In the genomic region with DNA sequence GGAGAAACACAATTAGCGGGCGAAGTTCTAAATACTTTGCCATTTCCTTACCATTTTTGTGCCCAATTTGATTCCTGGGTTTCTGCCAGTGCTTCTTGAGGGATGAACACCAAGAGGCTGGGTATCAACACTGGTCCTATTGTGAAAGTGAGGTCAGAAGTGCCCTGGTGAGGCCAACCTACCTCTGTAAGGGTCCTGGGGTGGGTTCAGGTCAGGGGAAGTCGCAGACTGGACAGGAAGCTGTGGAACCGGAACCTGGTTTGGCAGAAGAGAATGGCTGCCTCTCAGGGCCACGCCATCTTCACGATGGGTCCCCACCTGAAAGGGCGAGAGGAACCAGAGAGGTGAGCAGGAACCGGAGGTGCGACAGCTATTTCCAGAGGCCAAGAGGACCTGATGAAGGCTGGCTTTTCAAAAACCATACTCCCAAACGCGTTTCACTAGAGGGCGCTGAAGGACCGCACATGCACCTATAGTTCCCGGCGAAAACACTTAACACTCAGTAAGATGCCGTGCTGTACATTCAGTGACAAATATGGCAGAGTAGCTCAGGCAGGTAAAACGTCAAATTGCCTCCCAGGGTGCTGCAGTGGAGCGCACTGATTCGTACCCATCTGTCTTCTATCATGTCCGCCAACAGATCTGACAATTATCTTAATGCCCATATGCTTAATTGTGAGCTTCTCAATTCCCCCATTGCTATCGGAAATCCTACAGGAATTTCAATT, we compare ENCODE assay signal across 1 cellular context.
A peak's percentile ranks its signal among the peaks of the same experiment; 100 is the strongest.
TF ChIP-seq lines count a peak whose summit lies in the region.

No MANE protein-coding gene starts in this region.

TF ChIP-seq in H1, 55 proteins besides CTCF, POLR2A, EP300 and RAD21 (continued from another document):
- no peak for TF ChIP-seq EZH2 (IDR thresholded peaks at IDR 0.05; ENCODE audit: low read depth, low read length, severe bottlenecking)
- no peak for TF ChIP-seq NRF1 (IDR thresholded peaks at IDR 0.05; ENCODE audit: low read depth, low read length)
- TF ChIP-seq, protein P1, sequence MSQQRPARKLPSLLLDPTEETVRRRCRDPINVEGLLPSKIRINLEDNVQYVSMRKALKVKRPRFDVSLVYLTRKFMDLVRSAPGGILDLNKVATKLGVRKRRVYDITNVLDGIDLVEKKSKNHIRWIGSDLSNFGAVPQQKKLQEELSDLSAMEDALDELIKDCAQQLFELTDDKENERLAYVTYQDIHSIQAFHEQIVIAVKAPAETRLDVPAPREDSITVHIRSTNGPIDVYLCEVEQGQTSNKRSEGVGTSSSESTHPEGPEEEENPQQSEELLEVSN (IDR thresholded peaks at IDR 0.05) = peak; percentile 42; the same call in 1 of the 2 replicates
- peak; percentile 21 for TF ChIP-seq ASH2L (IDR thresholded peaks at IDR 0.05; ENCODE audit: low read length)
- no peak for TF ChIP-seq SIX5 (IDR thresholded peaks at IDR 0.05; ENCODE audit: low read depth, low read length)
- no peak for TF ChIP-seq SP4 (IDR thresholded peaks at IDR 0.05; ENCODE audit: low read length)
- TF ChIP-seq JUN (IDR thresholded peaks at IDR 0.05; ENCODE audit: low read depth, low read length) = no peak
- TF ChIP-seq RXRA (IDR thresholded peaks at IDR 0.05; ENCODE audit: insufficient read depth, low read depth, low read length) = no peak
- TF ChIP-seq KDM4A (IDR thresholded peaks at IDR 0.05; ENCODE audit: low read depth, low read length, severe bottlenecking) = no peak
- TF ChIP-seq POLR2AphosphoS5 (IDR thresholded peaks at IDR 0.05; ENCODE audit: low read depth, low read length) = 0 out of 2 replicates have a peak, but pooled peaks have one; percentile 36
- TF ChIP-seq KDM5A (IDR thresholded peaks at IDR 0.05; ENCODE audit: low read length) = no peak
- no peak for TF ChIP-seq SIRT6 (IDR thresholded peaks at IDR 0.05; ENCODE audit: low read length)
- TF ChIP-seq EGR1 (IDR thresholded peaks at IDR 0.05; ENCODE audit: borderline replicate concordance, low read depth, low read length) = no peak
- no peak for TF ChIP-seq POU5F1 (IDR thresholded peaks at IDR 0.05; ENCODE audit: low read depth, low read length)
- TF ChIP-seq, protein P2, sequence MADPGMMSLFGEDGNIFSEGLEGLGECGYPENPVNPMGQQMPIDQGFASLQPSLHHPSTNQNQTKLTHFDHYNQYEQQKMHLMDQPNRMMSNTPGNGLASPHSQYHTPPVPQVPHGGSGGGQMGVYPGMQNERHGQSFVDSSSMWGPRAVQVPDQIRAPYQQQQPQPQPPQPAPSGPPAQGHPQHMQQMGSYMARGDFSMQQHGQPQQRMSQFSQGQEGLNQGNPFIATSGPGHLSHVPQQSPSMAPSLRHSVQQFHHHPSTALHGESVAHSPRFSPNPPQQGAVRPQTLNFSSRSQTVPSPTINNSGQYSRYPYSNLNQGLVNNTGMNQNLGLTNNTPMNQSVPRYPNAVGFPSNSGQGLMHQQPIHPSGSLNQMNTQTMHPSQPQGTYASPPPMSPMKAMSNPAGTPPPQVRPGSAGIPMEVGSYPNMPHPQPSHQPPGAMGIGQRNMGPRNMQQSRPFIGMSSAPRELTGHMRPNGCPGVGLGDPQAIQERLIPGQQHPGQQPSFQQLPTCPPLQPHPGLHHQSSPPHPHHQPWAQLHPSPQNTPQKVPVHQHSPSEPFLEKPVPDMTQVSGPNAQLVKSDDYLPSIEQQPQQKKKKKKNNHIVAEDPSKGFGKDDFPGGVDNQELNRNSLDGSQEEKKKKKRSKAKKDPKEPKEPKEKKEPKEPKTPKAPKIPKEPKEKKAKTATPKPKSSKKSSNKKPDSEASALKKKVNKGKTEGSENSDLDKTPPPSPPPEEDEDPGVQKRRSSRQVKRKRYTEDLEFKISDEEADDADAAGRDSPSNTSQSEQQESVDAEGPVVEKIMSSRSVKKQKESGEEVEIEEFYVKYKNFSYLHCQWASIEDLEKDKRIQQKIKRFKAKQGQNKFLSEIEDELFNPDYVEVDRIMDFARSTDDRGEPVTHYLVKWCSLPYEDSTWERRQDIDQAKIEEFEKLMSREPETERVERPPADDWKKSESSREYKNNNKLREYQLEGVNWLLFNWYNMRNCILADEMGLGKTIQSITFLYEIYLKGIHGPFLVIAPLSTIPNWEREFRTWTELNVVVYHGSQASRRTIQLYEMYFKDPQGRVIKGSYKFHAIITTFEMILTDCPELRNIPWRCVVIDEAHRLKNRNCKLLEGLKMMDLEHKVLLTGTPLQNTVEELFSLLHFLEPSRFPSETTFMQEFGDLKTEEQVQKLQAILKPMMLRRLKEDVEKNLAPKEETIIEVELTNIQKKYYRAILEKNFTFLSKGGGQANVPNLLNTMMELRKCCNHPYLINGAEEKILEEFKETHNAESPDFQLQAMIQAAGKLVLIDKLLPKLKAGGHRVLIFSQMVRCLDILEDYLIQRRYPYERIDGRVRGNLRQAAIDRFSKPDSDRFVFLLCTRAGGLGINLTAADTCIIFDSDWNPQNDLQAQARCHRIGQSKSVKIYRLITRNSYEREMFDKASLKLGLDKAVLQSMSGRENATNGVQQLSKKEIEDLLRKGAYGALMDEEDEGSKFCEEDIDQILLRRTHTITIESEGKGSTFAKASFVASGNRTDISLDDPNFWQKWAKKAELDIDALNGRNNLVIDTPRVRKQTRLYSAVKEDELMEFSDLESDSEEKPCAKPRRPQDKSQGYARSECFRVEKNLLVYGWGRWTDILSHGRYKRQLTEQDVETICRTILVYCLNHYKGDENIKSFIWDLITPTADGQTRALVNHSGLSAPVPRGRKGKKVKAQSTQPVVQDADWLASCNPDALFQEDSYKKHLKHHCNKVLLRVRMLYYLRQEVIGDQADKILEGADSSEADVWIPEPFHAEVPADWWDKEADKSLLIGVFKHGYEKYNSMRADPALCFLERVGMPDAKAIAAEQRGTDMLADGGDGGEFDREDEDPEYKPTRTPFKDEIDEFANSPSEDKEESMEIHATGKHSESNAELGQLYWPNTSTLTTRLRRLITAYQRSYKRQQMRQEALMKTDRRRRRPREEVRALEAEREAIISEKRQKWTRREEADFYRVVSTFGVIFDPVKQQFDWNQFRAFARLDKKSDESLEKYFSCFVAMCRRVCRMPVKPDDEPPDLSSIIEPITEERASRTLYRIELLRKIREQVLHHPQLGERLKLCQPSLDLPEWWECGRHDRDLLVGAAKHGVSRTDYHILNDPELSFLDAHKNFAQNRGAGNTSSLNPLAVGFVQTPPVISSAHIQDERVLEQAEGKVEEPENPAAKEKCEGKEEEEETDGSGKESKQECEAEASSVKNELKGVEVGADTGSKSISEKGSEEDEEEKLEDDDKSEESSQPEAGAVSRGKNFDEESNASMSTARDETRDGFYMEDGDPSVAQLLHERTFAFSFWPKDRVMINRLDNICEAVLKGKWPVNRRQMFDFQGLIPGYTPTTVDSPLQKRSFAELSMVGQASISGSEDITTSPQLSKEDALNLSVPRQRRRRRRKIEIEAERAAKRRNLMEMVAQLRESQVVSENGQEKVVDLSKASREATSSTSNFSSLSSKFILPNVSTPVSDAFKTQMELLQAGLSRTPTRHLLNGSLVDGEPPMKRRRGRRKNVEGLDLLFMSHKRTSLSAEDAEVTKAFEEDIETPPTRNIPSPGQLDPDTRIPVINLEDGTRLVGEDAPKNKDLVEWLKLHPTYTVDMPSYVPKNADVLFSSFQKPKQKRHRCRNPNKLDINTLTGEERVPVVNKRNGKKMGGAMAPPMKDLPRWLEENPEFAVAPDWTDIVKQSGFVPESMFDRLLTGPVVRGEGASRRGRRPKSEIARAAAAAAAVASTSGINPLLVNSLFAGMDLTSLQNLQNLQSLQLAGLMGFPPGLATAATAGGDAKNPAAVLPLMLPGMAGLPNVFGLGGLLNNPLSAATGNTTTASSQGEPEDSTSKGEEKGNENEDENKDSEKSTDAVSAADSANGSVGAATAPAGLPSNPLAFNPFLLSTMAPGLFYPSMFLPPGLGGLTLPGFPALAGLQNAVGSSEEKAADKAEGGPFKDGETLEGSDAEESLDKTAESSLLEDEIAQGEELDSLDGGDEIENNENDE (IDR thresholded peaks at IDR 0.05; ENCODE audit: insufficient replicate concordance, low read length) = no peak
- TF ChIP-seq, protein P3, sequence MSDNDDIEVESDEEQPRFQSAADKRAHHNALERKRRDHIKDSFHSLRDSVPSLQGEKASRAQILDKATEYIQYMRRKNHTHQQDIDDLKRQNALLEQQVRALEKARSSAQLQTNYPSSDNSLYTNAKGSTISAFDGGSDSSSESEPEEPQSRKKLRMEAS (IDR thresholded peaks at IDR 0.05) = no peak
- no peak for TF ChIP-seq BCL11A (IDR thresholded peaks at IDR 0.05; ENCODE audit: low read depth in 2 of 2, low read length in 2 of 2)
- TF ChIP-seq HDAC6 (IDR thresholded peaks at IDR 0.05; ENCODE audit: low read depth, low read length) = no peak
- TF ChIP-seq SP1 (IDR thresholded peaks at IDR 0.05; ENCODE audit: low read depth, low read length) = no peak
- TF ChIP-seq TBP (IDR thresholded peaks at IDR 0.05; ENCODE audit: low read depth, low read length) = no peak
- TF ChIP-seq TAF1 (IDR thresholded peaks at IDR 0.05; ENCODE audit: low read depth, low read length) = no peak
